Comparison of ENCODE assay signal across 15 cellular contexts in the genomic region with DNA sequence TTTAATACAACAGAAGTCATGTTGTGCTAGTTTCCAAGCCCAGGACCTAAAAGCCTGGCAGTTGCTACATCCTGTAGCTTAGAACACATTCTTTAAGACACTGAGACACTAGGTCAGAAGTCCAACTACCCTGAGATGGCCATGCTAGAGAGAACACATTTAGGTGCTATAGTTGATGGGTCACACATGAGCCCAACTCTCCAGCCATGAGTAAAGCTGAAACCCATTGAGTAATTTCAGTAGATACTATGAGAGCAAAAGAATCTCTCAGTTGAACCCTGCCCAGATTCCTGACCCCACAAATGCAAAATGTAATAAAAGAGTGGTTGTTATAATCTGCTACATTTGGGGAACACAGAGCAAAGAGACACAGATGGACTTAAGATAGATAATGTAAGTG.
DNase-seq lines count a peak whose midpoint lies in the region; ATAC-seq, FAIRE-seq and TF ChIP-seq lines count a peak whose summit lies in the region.
"Had no signal": no experiment of that assay in that cellular context is flagged by ENCODE, and none has a peak within 500 bp of the region (broad histone marks: within the 10 kb centered on the region; RNA-seq: fewer than 3 reads in every experiment).

No MANE protein-coding gene starts in this region.

- H3K4me2 ChIP-seq in GM12878 (ENCODE audit: control insufficient read depth, insufficient read depth) = peak overlapping the region; percentile 40

- RAD21 ChIA-PET in GM12878 (lab: Charles Lee; ENCODE audit: unreplicated experiment) = no interaction called here

- no peaks in the 10 kb centered on the region for H3K36me3 ChIP-seq in GM12878 (ENCODE audit: control insufficient read depth in 2 of 2, insufficient read depth in 2 of 2, low read length in 1 of 2)
- H3K36me3 ChIP-seq in Caco-2 (ENCODE audit: control insufficient read depth, insufficient read depth, low read length) = no peaks in the 10 kb centered on the region
- H3K36me3 ChIP-seq in upper lobe of left lung = no peaks in the 10 kb centered on the region
- H3K36me3 ChIP-seq: HAP-1, thoracic aorta had no signal

- H3K27me3 Mint-ChIP-seq in Caco-2 (ENCODE audit: insufficient read depth, unreplicated experiment) = no peaks in the 10 kb centered on the region
- H3K27me3 Mint-ChIP-seq: CD4-positive, alpha-beta memory T cell had no signal

- BruUV-seq in GM12878 (replicated peaks; lab: Mats Ljungman, UMichigan) = no TSS peak
- no TSS peak for BruUV-seq in Caco-2 (replicated peaks; lab: Mats Ljungman, UMichigan)

- H3K27ac ChIP-seq in GM12878 (ENCODE audit: control insufficient read depth, insufficient read depth) = no peak overlapping the region
- no peak overlapping the region for H3K27ac ChIP-seq in upper lobe of left lung
- H3K27ac ChIP-seq: thoracic aorta had no signal

- in situ Hi-C loops in GM12878 (cut with MboI) = no loop called here

- H3K27me3 ChIP-seq in GM12878 (replicated peaks in 1 of 2; ENCODE audit: control insufficient read depth in 2 of 2, insufficient read depth in 2 of 2, low read length in 1 of 2) (no peaks in the 10 kb centered on the region), Caco-2 (replicated peaks; ENCODE audit: control insufficient read depth, insufficient read depth, low read length) (no peaks in the 10 kb centered on the region), upper lobe of left lung (no peaks in the 10 kb centered on the region)

- H3K9ac ChIP-seq in GM12878 (ENCODE audit: control insufficient read depth, insufficient read depth, low read length) = no peak overlapping the region

- peak; percentile 74 for FAIRE-seq in GM12878 (lab: Jason Lieb, UNC)

- intact Hi-C loops in GM12878 (cut with micrococcal nuclease; ENCODE audit: unreplicated experiment) (loop anchor here (1.0 kb wide), 1 partner anchor 19 kb away; no protein-coding TSS in a partner anchor), Caco-2 (cut with micrococcal nuclease; ENCODE audit: unreplicated experiment) (no loop called here)

- TF ChIP-seq EP300 in GM12878 (IDR thresholded peaks at IDR 0.05; ENCODE audit: borderline replicate concordance in 1 of 2, control insufficient read depth in 1 of 2, low read depth in 2 of 2, low read length in 2 of 2) (no peak), upper lobe of left lung (IDR thresholded peaks at IDR 0.05) (no peak)

- SMC1A ChIA-PET in GM12878 (lab: Charles Lee; ENCODE audit: uncharacterized antibody, unreplicated experiment) = no interaction called here

- no peaks in the 10 kb centered on the region for H4K20me1 ChIP-seq in GM12878 (ENCODE audit: control insufficient read depth, insufficient read depth)

- ATAC-seq in GM18873 (IDR thresholded peaks at IDR 0.05; ENCODE audit: low FRiP score, unreplicated experiment) = peak; percentile 91
- ATAC-seq in GM21529 (IDR thresholded peaks at IDR 0.05; ENCODE audit: unreplicated experiment) = peak; percentile 91
- ATAC-seq in HG03045 (IDR thresholded peaks at IDR 0.05; ENCODE audit: unreplicated experiment) = peak; percentile 75
- peak; percentile 96 for ATAC-seq in GM12878
- no peak for ATAC-seq in upper lobe of left lung (ENCODE audit: low FRiP score in 2 of 2)

- TF ChIP-seq RAD21 in GM12878 (IDR thresholded peaks at IDR 0.05; ENCODE audit: insufficient read depth, low read depth, low read length) = no peak

- H3K4me3 ChIP-seq in GM12878 (no peak overlapping the region), Caco-2 (ENCODE audit: low read depth, low read length) (no peak overlapping the region), upper lobe of left lung (no peak overlapping the region)
- H3K4me3 ChIP-seq: HAP-1, thoracic aorta had no signal

- DNase-seq in GM12878 (ENCODE audit: low read depth, low spot score) = peak; percentile 68
- no peak for DNase-seq in Caco-2
- DNase-seq in DMS 273 treated with DMSO at 0.1 percent for 48 hours (lab: John Stamatoyannopoulos, UW) = no peak
- no peak for DNase-seq in upper lobe of left lung
- DNase-seq in activated CD4-positive, alpha-beta T cell treated with anti-CD3 and anti-CD28 coated beads, Interleukin-2, amount 50 U/mL, for 4 hours = no peak
- DNase-seq: CD4-positive, alpha-beta memory T cell; IMR-90; NCI-H1417; NCI-H526; stimulated activated CD4-positive, alpha-beta T cell treated with anti-CD3 and anti-CD28 coated beads, Interleukin-12 subunit alpha, Interleukin-12 subunit beta, amount 100 ng/mL, for 4 hours had no signal

- no peaks in the 10 kb centered on the region for H3K9me3 ChIP-seq in GM12878 (replicated peaks; ENCODE audit: control insufficient read depth, insufficient read depth, low read length)
- H3K9me3 ChIP-seq in Caco-2 = no peaks in the 10 kb centered on the region
- H3K9me3 ChIP-seq in upper lobe of left lung = no peaks in the 10 kb centered on the region
- H3K9me3 ChIP-seq: HAP-1, thoracic aorta had no signal

- H3K4me1 Mint-ChIP-seq in Caco-2 (ENCODE audit: low read depth, unreplicated experiment) = peaks cover 17% of the 10 kb centered on the region
- H3K4me1 Mint-ChIP-seq: CD4-positive, alpha-beta memory T cell had no signal

- no peak overlapping the region for H3K4me3 Mint-ChIP-seq in Caco-2 (ENCODE audit: unreplicated experiment)
- H3K4me3 Mint-ChIP-seq: CD4-positive, alpha-beta memory T cell had no signal

- H3K27ac Mint-ChIP-seq in Caco-2 (ENCODE audit: unreplicated experiment) = no peak overlapping the region
- H3K27ac Mint-ChIP-seq: CD4-positive, alpha-beta memory T cell had no signal

- peaks cover 12% of the 10 kb centered on the region for H3K4me1 ChIP-seq in GM12878 (ENCODE audit: control insufficient read depth, insufficient read depth, low read length)
- peaks cover 23% of the 10 kb centered on the region for H3K4me1 ChIP-seq in Caco-2
- H3K4me1 ChIP-seq in upper lobe of left lung = no peaks in the 10 kb centered on the region
- H3K4me1 ChIP-seq: HAP-1 had no signal

- peaks cover 10% of the 10 kb centered on the region for H3K9me3 Mint-ChIP-seq in Caco-2 (ENCODE audit: unreplicated experiment)

- CTCF ChIA-PET in GM12878 (lab: Yijun Ruan, JAX) = no interaction called here
- CTCF ChIA-PET in Caco-2 (lab: Charles Lee) = no interaction called here

- TF ChIP-seq POLR2A in GM12878 (IDR thresholded peaks at IDR 0.05; ENCODE audit: low read depth, low read length) = no peak
- no peak for TF ChIP-seq POLR2A in upper lobe of left lung (IDR thresholded peaks at IDR 0.05)

- TF ChIP-seq CTCF in GM12878 (IDR thresholded peaks at IDR 0.05 in 2 of 3, conservative IDR thresholded peaks at IDR 0.05 in 1 of 3; ENCODE audit: control insufficient read depth in 2 of 3, extremely low read depth in 1 of 3, insufficient read depth in 1 of 3, low read depth in 3 of 3, low read length in 3 of 3) = no peak
- TF ChIP-seq CTCF in Caco-2 (IDR thresholded peaks at IDR 0.05; ENCODE audit: insufficient read depth in 1 of 2, low read depth in 1 of 2, low read length in 1 of 2, severe bottlenecking in 1 of 2, unreplicated experiment in 1 of 2) = no peak
- no peak for TF ChIP-seq CTCF in upper lobe of left lung (IDR thresholded peaks at IDR 0.05)

- H2AFZ ChIP-seq in GM12878 (ENCODE audit: control insufficient read depth, low read depth, low read length) = 0 out of 2 replicates have a peak overlapping the region, but pooled peaks have one; percentile 13

- POLR2A ChIA-PET in GM12878 (lab: Charles Lee) = no interaction called here
- POLR2A ChIA-PET in Caco-2 (lab: Charles Lee) = no interaction called here

- no peaks in the 10 kb centered on the region for H3K79me2 ChIP-seq in GM12878 (ENCODE audit: control insufficient read depth, insufficient read depth, low read length)

- H3K36me3 Mint-ChIP-seq in Caco-2 (ENCODE audit: insufficient read depth, unreplicated experiment) = peaks cover 15% of the 10 kb centered on the region
- H3K36me3 Mint-ChIP-seq: CD4-positive, alpha-beta memory T cell had no signal

TF ChIP-seq in GM12878, 131 proteins besides CTCF, POLR2A, EP300 and RAD21 (continues in another document):
- TF ChIP-seq TCF7 (IDR thresholded peaks at IDR 0.05; ENCODE audit: borderline replicate concordance) (no peak), CHD2 (IDR thresholded peaks at IDR 0.05; ENCODE audit: borderline replicate concordance, low read depth, low read length) (no peak), ATF2 (IDR thresholded peaks at IDR 0.05; ENCODE audit: low read length) (peak; percentile 87), FOXM1 (IDR thresholded peaks at IDR 0.05; ENCODE audit: low read depth, low read length) (peak; percentile 75; the same call in 1 of the 2 replicates), CREM (IDR thresholded peaks at IDR 0.05; ENCODE audit: low read depth) (peak; percentile 59; the same call in 1 of the 2 replicates), NR2C1 (IDR thresholded peaks at IDR 0.05) (no peak), JUNB (IDR thresholded peaks at IDR 0.05) (peak; percentile 93), BCL11A (IDR thresholded peaks at IDR 0.05; ENCODE audit: low read depth, low read length) (peak; percentile 53), PBX3 (IDR thresholded peaks at IDR 0.05; ENCODE audit: insufficient replicate concordance, low read depth, low read length) (no peak), CBX5 (IDR thresholded peaks at IDR 0.05; ENCODE audit: low read depth) (peak; percentile 66; the same call in 1 of the 2 replicates)

Comparison
In these comparisons a context has a peak if more than half of its experiments do, and no peak if none do; other contexts are left out.
1. ATAC-seq: peak in GM18873 (single experiment), GM21529 (single experiment), HG03045 (single experiment) and GM12878 (single experiment); none in upper lobe of left lung (0 of 2).